Comparison of ENCODE assay signal across 13 cellular contexts in genomic region chr6:129866688-129867087, GRCh38. TPM values are rescaled to one million over a fixed set of nuclear protein-coding genes. Genes with fewer than 3 reads are reported as not detected.
DNase-seq lines count a peak whose midpoint lies in the region; ATAC-seq and TF ChIP-seq lines count a peak whose summit lies in the region.
"Had no signal": no experiment of that assay in that cellular context is flagged by ENCODE, and none has a peak within 500 bp of the region (broad histone marks: within the 10 kb centered on the region; RNA-seq: fewer than 3 reads in every experiment).

No MANE protein-coding gene starts in this region.

- no peaks in the 10 kb centered on the region for H4K20me1 ChIP-seq in OCI-LY3 (ENCODE audit: insufficient read depth, low read length)
- H4K20me1 ChIP-seq: BLaER1 treated with 17β-estradiol and CSF1 and Interleukin-3, amounts not matched to agents 10 nM and 100 nM had no signal

- TF ChIP-seq CTCF in OCI-LY3 (IDR thresholded peaks at IDR 0.05; ENCODE audit: low read depth, low read length) (no peak), dorsolateral prefrontal cortex (IDR thresholded peaks at IDR 0.05 in 54 of 56, conservative IDR thresholded peaks at IDR 0.05 in 2 of 56; ENCODE audit: low read depth in 1 of 56, partially characterized antibody in 56 of 56) (no peak)

- H3K9ac ChIP-seq in OCI-LY3 (ENCODE audit: low read length): no peak overlapping the region
- H3K9ac ChIP-seq: BLaER1 treated with 17β-estradiol and CSF1 and Interleukin-3, amounts not matched to agents 10 nM and 100 nM; GM23248 had no signal

- no peak overlapping the region for H2AFZ ChIP-seq in OCI-LY3 (ENCODE audit: low read depth, low read length)
- H2AFZ ChIP-seq: GM23248 had no signal

- no peaks in the 10 kb centered on the region for H3K36me3 Mint-ChIP-seq in activated T-helper 17 cell treated with anti-CD3 and anti-CD28 coated beads, Interleukin-2, amount 50 U/mL, for 72 hours (ENCODE audit: low read depth)
- H3K36me3 Mint-ChIP-seq: CD4-positive, CD25-positive, alpha-beta regulatory T cell had no signal

- H3K9me3 ChIP-seq in OCI-LY3 (ENCODE audit: insufficient read depth, low read length): no peaks in the 10 kb centered on the region

- H3K4me3 ChIP-seq in OCI-LY3 (ENCODE audit: low read length) (no peak overlapping the region), dorsolateral prefrontal cortex (peak overlapping the region in 1 of 59 donors; percentile 8)
- H3K4me3 ChIP-seq: BLaER1 treated with 17β-estradiol and CSF1 and Interleukin-3, amounts not matched to agents 10 nM and 100 nM; GM23248 had no signal

- no peaks in the 10 kb centered on the region for H3K27me3 Mint-ChIP-seq in activated T-helper 17 cell treated with anti-CD3 and anti-CD28 coated beads, Interleukin-2, amount 50 U/mL, for 72 hours
- H3K27me3 Mint-ChIP-seq: CD4-positive, CD25-positive, alpha-beta regulatory T cell had no signal

- ATAC-seq in GM18868 (IDR thresholded peaks at IDR 0.05; ENCODE audit: unreplicated experiment): peak; percentile 78
- no peak for ATAC-seq in activated T-helper 17 cell treated with anti-CD3 and anti-CD28 coated beads, Interleukin-2, amount 50 U/mL, for 72 hours (replicated peaks)

- peaks cover 4% of the 10 kb centered on the region for H3K4me1 Mint-ChIP-seq in activated T-helper 17 cell treated with anti-CD3 and anti-CD28 coated beads, Interleukin-2, amount 50 U/mL, for 72 hours

- H3K79me2 ChIP-seq in OCI-LY3 (ENCODE audit: low read length): no peaks in the 10 kb centered on the region

- no peaks in the 10 kb centered on the region for H3K36me3 ChIP-seq in OCI-LY3 (replicated peaks; ENCODE audit: low read depth, low read length)
- H3K36me3 ChIP-seq: BLaER1 treated with 17β-estradiol and CSF1 and Interleukin-3, amounts not matched to agents 10 nM and 100 nM had no signal

- no peak overlapping the region for H3K4me3 Mint-ChIP-seq in activated T-helper 17 cell treated with anti-CD3 and anti-CD28 coated beads, Interleukin-2, amount 50 U/mL, for 72 hours
- H3K4me3 Mint-ChIP-seq: CD4-positive, CD25-positive, alpha-beta regulatory T cell had no signal

- H3K4me2 ChIP-seq in OCI-LY3 (ENCODE audit: low read length): peak overlapping the region; percentile 5; the same call in 1 of the 2 replicates
- H3K4me2 ChIP-seq: BLaER1 treated with 17β-estradiol and CSF1 and Interleukin-3, amounts not matched to agents 10 nM and 100 nM had no signal

- H3K27me3 ChIP-seq in OCI-LY3 (ENCODE audit: low read depth, low read length) (no peaks in the 10 kb centered on the region), dorsolateral prefrontal cortex (no peaks in the 10 kb centered on the region)
- H3K27me3 ChIP-seq: BLaER1 treated with 17β-estradiol and CSF1 and Interleukin-3, amounts not matched to agents 10 nM and 100 nM had no signal

- DNase-seq in dorsolateral prefrontal cortex (no peak), superior temporal gyrus (ENCODE audit: extremely low spot score) (peak; percentile 53), GM03348 (ENCODE audit: low spot score) (no peak), dedifferentiated amniotic fluid mesenchymal stem cell (ENCODE audit: extremely low spot score) (no peak)
- DNase-seq: ACHN; CD4-positive, CD25-positive, alpha-beta regulatory T cell; GM23248; H7 had no signal

- intact Hi-C loops in dorsolateral prefrontal cortex (cut with DNase I): loop anchor here in 1 of 2 donors (5.0 kb wide), 1 partner anchor 269 kb away; no protein-coding TSS in a partner anchor

- no peaks in the 10 kb centered on the region for H3K9me3 Mint-ChIP-seq in activated T-helper 17 cell treated with anti-CD3 and anti-CD28 coated beads, Interleukin-2, amount 50 U/mL, for 72 hours

- H3K4me1 ChIP-seq in OCI-LY3 (ENCODE audit: low read length): peaks cover 12% of the 10 kb centered on the region
- H3K4me1 ChIP-seq: BLaER1 treated with 17β-estradiol and CSF1 and Interleukin-3, amounts not matched to agents 10 nM and 100 nM had no signal

- H3K27ac ChIP-seq in OCI-LY3 (ENCODE audit: low read length): no peak overlapping the region
- H3K27ac ChIP-seq in dorsolateral prefrontal cortex: peak overlapping the region in 58 of 59 donors; percentile 24 to 97 (median 88)
- H3K27ac ChIP-seq: BLaER1 treated with 17β-estradiol and CSF1 and Interleukin-3, amounts not matched to agents 10 nM and 100 nM; GM23248 had no signal

- H3K27ac Mint-ChIP-seq in activated T-helper 17 cell treated with anti-CD3 and anti-CD28 coated beads, Interleukin-2, amount 50 U/mL, for 72 hours: no peak overlapping the region

RNA-seq across cellular contexts. Expression of gene TMEM244, which starts 5.6 kb away (rescaled TPM):
- 1 to 10 TPM in 61 of 120 experiments, under 1 TPM in 5, not detected in 54; 0.88 to 4.5 (median 1.6) TPM for total RNA-seq in dorsolateral prefrontal cortex
- total RNA-seq in activated T-helper 17 cell treated with anti-CD3 and anti-CD28 coated beads, Interleukin-2, amount 50 U/mL, for 72 hours: not detected
- total RNA-seq: A172, GM23248, H7 had no signal
